14 cellular contexts compared by ENCODE assay signal in genomic region chr6:35411066-35411465, GRCh38. TPM values are rescaled to one million over a fixed set of nuclear protein-coding genes. Genes with fewer than 3 reads are reported as not detected.
A peak's percentile ranks its signal among the peaks of the same experiment; 100 is the strongest.
DNase-seq lines count a peak whose midpoint lies in the region; TF ChIP-seq lines count a peak whose summit lies in the region.
"Had no signal": no experiment of that assay in that cellular context is flagged by ENCODE, and none has a peak within 500 bp of the region (broad histone marks: within the 10 kb centered on the region; RNA-seq: fewer than 3 reads in every experiment).

No MANE protein-coding gene starts in this region.

- H3K27ac ChIP-seq in osteoblast (ENCODE audit: low read depth, low read length): peak overlapping the region; percentile 17
- H3K27ac ChIP-seq in thyroid gland: no peak overlapping the region
- H3K27ac ChIP-seq: vagina, WERI-Rb-1 had no signal

- H3K4me3 Mint-ChIP-seq in activated naive CD8-positive, alpha-beta T cell: peak overlapping the region; percentile 51
- H3K4me3 Mint-ChIP-seq in type B pancreatic cell: no peak overlapping the region

- TF ChIP-seq CTCF in NB4 (IDR thresholded peaks at IDR 0.05; ENCODE audit: low read depth, low read length) (no peak), osteoblast (IDR thresholded peaks at IDR 0.05; ENCODE audit: extremely low read depth, low read depth, low read length) (no peak), type B pancreatic cell (conservative IDR thresholded peaks at IDR 0.05) (no peak), thyroid gland (IDR thresholded peaks at IDR 0.05) (no peak)

- H3K4me3 ChIP-seq in NB4 (ENCODE audit: low read depth, low read length) (no peak overlapping the region), osteoblast (ENCODE audit: insufficient read depth, low read length) (no peak overlapping the region), thyroid gland (replicated peaks in 1 of 3) (no peak overlapping the region)
- H3K4me3 ChIP-seq: vagina had no signal

- H3K4me1 Mint-ChIP-seq in activated naive CD8-positive, alpha-beta T cell (ENCODE audit: low read depth): peaks cover 42% of the 10 kb centered on the region
- peaks cover 15% of the 10 kb centered on the region for H3K4me1 Mint-ChIP-seq in type B pancreatic cell (ENCODE audit: unreplicated experiment)

- peaks cover 63% of the 10 kb centered on the region for H3K79me2 ChIP-seq in osteoblast (ENCODE audit: insufficient read depth, low read length)

- H3K27me3 ChIP-seq in osteoblast (ENCODE audit: insufficient read depth, low read length) (no peaks in the 10 kb centered on the region), thyroid gland (no peaks in the 10 kb centered on the region)
- H3K27me3 ChIP-seq: vagina had no signal

- no peak overlapping the region for H2AFZ ChIP-seq in osteoblast (ENCODE audit: low read length)

- H3K4me1 ChIP-seq in osteoblast (ENCODE audit: insufficient read depth, low read length) (peaks cover 12% of the 10 kb centered on the region), thyroid gland (peaks cover 25 to 27% of the 10 kb centered on the region in 2 donors)

- peak; percentile 11 for DNase-seq in activated effector memory CD4-positive, alpha-beta T cell treated with Interleukin-2 at 50 U/mL for 16 hours
- no peak for DNase-seq in activated effector memory CD4-positive, alpha-beta T cell treated with anti-CD3 and anti-CD28 coated beads, Interleukin-2, amount 50 U/mL, for 16 hours
- DNase-seq in NB4 (ENCODE audit: low read depth) (peak; percentile 40), osteoblast (ENCODE audit: insufficient read length, low spot score, missing footprints) (no peak), type B pancreatic cell (ENCODE audit: extremely low spot score, unreplicated experiment) (no peak), SK-N-DZ (ENCODE audit: low spot score) (no peak), thyroid gland (no peak)
- DNase-seq: DMS79 treated with DMSO at 0.1 percent for 48 hours, NCI-H1694 treated with DMSO at 0.1 percent for 48 hours, NCI-H774, SIG-M5, WERI-Rb-1 had no signal

- no peaks in the 10 kb centered on the region for H3K27me3 Mint-ChIP-seq in activated naive CD8-positive, alpha-beta T cell
- no peaks in the 10 kb centered on the region for H3K27me3 Mint-ChIP-seq in type B pancreatic cell

- H3K36me3 ChIP-seq in osteoblast (ENCODE audit: insufficient read depth, low read length) (peaks cover 48% of the 10 kb centered on the region), thyroid gland (peaks cover 11 to 17% of the 10 kb centered on the region in 2 donors)

- H3K9me3 ChIP-seq in osteoblast (ENCODE audit: low read depth, low read length): no peaks in the 10 kb centered on the region
- no peaks in the 10 kb centered on the region for H3K9me3 ChIP-seq in thyroid gland
- H3K9me3 ChIP-seq: vagina had no signal

- no peak overlapping the region for H3K4me2 ChIP-seq in osteoblast (ENCODE audit: insufficient read depth, low read length)

- TF ChIP-seq POLR2A in NB4 (IDR thresholded peaks at IDR 0.05; ENCODE audit: extremely low read depth, insufficient read length): no peak
- no peak for TF ChIP-seq POLR2A in thyroid gland (IDR thresholded peaks at IDR 0.05)

- 85 to 91% methylated on average over 9 of the region's 9 CpGs for WGBS in thyroid gland, 2 donors

- H3K27ac Mint-ChIP-seq in activated naive CD8-positive, alpha-beta T cell: peak overlapping the region; percentile 86
- H3K27ac Mint-ChIP-seq in type B pancreatic cell: no peak overlapping the region

- H4K20me1 ChIP-seq in osteoblast (ENCODE audit: insufficient read depth, low read length): peaks cover 18% of the 10 kb centered on the region

- H3K9me3 Mint-ChIP-seq in activated naive CD8-positive, alpha-beta T cell (ENCODE audit: low read depth): no peaks in the 10 kb centered on the region
- H3K9me3 Mint-ChIP-seq in type B pancreatic cell: no peaks in the 10 kb centered on the region

- intact Hi-C loops in thyroid gland (cut with DNase I): loop anchor here (5.0 kb wide), 1 partner anchor 69 kb away; the partner anchor contains the start of gene PPARD

- H3K36me3 Mint-ChIP-seq in activated naive CD8-positive, alpha-beta T cell: peaks cover 10% of the 10 kb centered on the region
- H3K36me3 Mint-ChIP-seq in type B pancreatic cell: peaks cover 13% of the 10 kb centered on the region

RNA-seq across cellular contexts. Expression of gene FANCE, which starts 41.1 kb away (rescaled TPM):
- total RNA-seq in osteoblast (13.8 and 16.6 TPM in 2 replicates), type B pancreatic cell (ENCODE audit: low replicate concordance) (11.6 and 12.8 TPM in 2 replicates), thyroid gland (1 to 10 TPM; 4.1 to 6.6 (median 6.2) TPM)
- polyA plus RNA-seq in SK-N-DZ (2014; cell fraction: cytosol; rRNA removed): 20.3 and 25.9 TPM in 2 replicates
- polyA plus RNA-seq in SK-N-DZ (2014; cell fraction: nucleus; rRNA removed): 16.8 TPM in 2 replicates

RNA-seq across cellular contexts. Expression of gene RPL10A, which starts 57.1 kb away (rescaled TPM):
- total RNA-seq in osteoblast (1,373 and 1,488 TPM in 2 replicates), type B pancreatic cell (ENCODE audit: low replicate concordance) (1,788 and 1,808 TPM in 2 replicates), thyroid gland (1,000 to 10,000 TPM; 1,123 to 2,881 (median 1,235) TPM)
- polyA plus RNA-seq in SK-N-DZ (2014; cell fraction: cytosol; rRNA removed): 1,786 and 2,097 TPM in 2 replicates
- polyA plus RNA-seq in SK-N-DZ (2014; cell fraction: nucleus; rRNA removed): 1,399 and 1,465 TPM in 2 replicates

Comparison
In these comparisons a context has a peak if more than half of its experiments do, and no peak if none do; other contexts are left out.
1. DNase-seq: peak in activated effector memory CD4-positive, alpha-beta T cell treated with Interleukin-2 at 50 U/mL for 16 hours (single experiment) and NB4 (single experiment); none in activated effector memory CD4-positive, alpha-beta T cell treated with anti-CD3 and anti-CD28 coated beads, Interleukin-2, amount 50 U/mL, for 16 hours (single experiment), osteoblast (single experiment), type B pancreatic cell (single experiment), SK-N-DZ (single experiment) and thyroid gland (0 of 2).